8 cellular contexts compared by ENCODE assay signal in the genomic region with DNA sequence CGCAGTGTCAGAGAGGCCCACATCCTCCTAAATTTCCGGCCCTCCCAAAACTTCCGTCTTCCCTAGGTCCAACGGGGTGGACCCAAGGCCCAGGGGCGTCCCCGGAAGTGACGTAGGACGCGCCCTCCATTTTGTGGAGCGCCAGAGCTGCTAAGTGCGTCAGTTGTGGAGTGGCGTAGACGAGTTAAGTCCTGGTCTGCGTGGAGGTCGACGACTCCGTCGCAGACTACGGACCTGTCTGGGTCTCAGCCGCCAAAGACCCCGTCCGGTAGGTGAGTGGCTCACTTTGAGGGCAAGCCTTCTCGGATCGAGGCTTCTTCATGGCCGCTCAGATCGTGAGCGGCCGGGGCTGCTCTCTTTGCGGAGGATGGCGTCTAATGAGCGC. TPM values are rescaled to one million over a fixed set of nuclear protein-coding genes. Genes with fewer than 3 reads are reported as not detected.
DNase-seq lines count a peak whose midpoint lies in the region; ATAC-seq and TF ChIP-seq lines count a peak whose summit lies in the region.

Gene SRSF5 (plus strand): TSS at position 159 of the 385 bp plus-strand sequence. CDS start 1,015 bp downstream, outside the sequence.

- H3K4me3 ChIP-seq in ACC112 (ENCODE audit: low read depth, low read length) (peak within 1 kb of the TSS; percentile 99), breast epithelium (peak within 1 kb of the TSS; percentile 92 to 98 (median 97)), iPS-18c (ENCODE audit: insufficient read depth, low read depth, low read length) (peak within 1 kb of the TSS; percentile 94), skeletal muscle tissue (ENCODE audit: low read length in 3 of 3) (peak within 1 kb of the TSS; percentile 99)

- H3K79me2 ChIP-seq in ACC112 (ENCODE audit: control insufficient read depth, insufficient read depth, low read length, unreplicated experiment) = peaks cover 43% of the 10 kb centered on the region

- intact Hi-C loops in breast epithelium (cut with DNase I; ENCODE audit: low total_unique reads) = no loop called here

- no peaks in the 10 kb centered on the region for H3K9me3 ChIP-seq in breast epithelium
- no peaks in the 10 kb centered on the region for H3K9me3 ChIP-seq in iPS-18c (ENCODE audit: control insufficient read depth, insufficient read depth, low read length)
- H3K9me3 ChIP-seq in skeletal muscle tissue (ENCODE audit: control insufficient read depth in 3 of 3, low read length in 3 of 3) = no peaks in the 10 kb centered on the region

- DNase-seq in NCI-H2196 treated with DMSO at 0.1 percent for 48 hours (lab: John Stamatoyannopoulos, UW; ENCODE audit: unreplicated experiment) (peak; percentile 89), breast epithelium (ENCODE audit: low spot score in 2 of 2) (peak; percentile 97)

- ATAC-seq in GM18870 (IDR thresholded peaks at IDR 0.05; ENCODE audit: unreplicated experiment) (peak; percentile 74), HG03135 (IDR thresholded peaks at IDR 0.05; ENCODE audit: unreplicated experiment) (peak; percentile 69)

- H3K36me3 ChIP-seq in ACC112 (ENCODE audit: insufficient read depth, low read length) (peaks cover 43% of the 10 kb centered on the region), breast epithelium (peaks cover 7% of the 10 kb centered on the region), skeletal muscle tissue (ENCODE audit: control insufficient read depth in 3 of 3, insufficient read depth in 3 of 3, low read length in 3 of 3) (peaks cover 37 to 38% (median 37%) of the 10 kb centered on the region in 3 donors)

- H3K27me3 ChIP-seq in ACC112 (ENCODE audit: insufficient read depth, low read length) (no peaks in the 10 kb centered on the region), breast epithelium (no peaks in the 10 kb centered on the region), skeletal muscle tissue (ENCODE audit: control insufficient read depth in 3 of 3, insufficient read depth in 3 of 3, low read length in 3 of 3) (no peaks in the 10 kb centered on the region)

- H3K27ac ChIP-seq in ACC112 (ENCODE audit: low read depth, low read length) (peak within 1 kb of the TSS; percentile 99), VCaP (peak within 1 kb of the TSS; percentile 99), breast epithelium (peak within 1 kb of the TSS; percentile 99 to 100), skeletal muscle tissue (ENCODE audit: low read depth, low read length) (peak within 1 kb of the TSS; percentile 100)

- H2AFZ ChIP-seq in ACC112 (ENCODE audit: low read length, unreplicated experiment) = peak within 1 kb of the TSS; percentile 68

- peak within 1 kb of the TSS; percentile 100 for H3K9ac ChIP-seq in skeletal muscle tissue (ENCODE audit: low read depth in 1 of 3, low read length in 3 of 3)

- TF ChIP-seq POLR2A in breast epithelium (IDR thresholded peaks at IDR 0.05) = peak; percentile 98

- H3K4me1 ChIP-seq in ACC112 (ENCODE audit: control insufficient read depth, insufficient read depth, low read length, unreplicated experiment) (peaks cover 19% of the 10 kb centered on the region), breast epithelium (peaks cover 5 to 15% of the 10 kb centered on the region in 2 donors), skeletal muscle tissue (ENCODE audit: control insufficient read depth in 3 of 3, insufficient read depth in 3 of 3, low read length in 3 of 3) (peaks cover 28 to 33% (median 29%) of the 10 kb centered on the region in 3 donors)

- TF ChIP-seq CTCF in VCaP (conservative IDR thresholded peaks at IDR 0.05) (no peak), breast epithelium (IDR thresholded peaks at IDR 0.05) (peak in 1 of 3 donors; percentile 21)

RNA-seq across cellular contexts. Expression of gene SRSF5, which starts in this region (rescaled TPM):
- total RNA-seq in breast epithelium (100 to 1,000 TPM; 411 to 543 (median 424) TPM), skeletal muscle tissue (77.2 TPM)

Comparison
In these comparisons a context has a peak if more than half of its experiments do, and no peak if none do; other contexts are left out.
1. Peak in every context shown above with its lines: DNase-seq, ATAC-seq, H3K4me3 ChIP-seq and H3K27ac ChIP-seq.